ENCODE assay signal across 1 cellular context in genomic region chr6:122673345-122673961, GRCh38.
TF ChIP-seq lines count a peak whose summit lies in the region.

No MANE protein-coding gene starts in this region.

TF ChIP-seq in GM12878, 131 proteins besides CTCF, POLR2A, EP300 and RAD21 (continued from another document and continues in another):
- TF ChIP-seq FOXM1 (IDR thresholded peaks at IDR 0.05; ENCODE audit: low read depth, low read length) (no peak), ZNF384 (IDR thresholded peaks at IDR 0.05; ENCODE audit: borderline replicate concordance, low read depth, low read length) (no peak), IKZF2 (IDR thresholded peaks at IDR 0.05) (peak; percentile 80 to 86; a peak in 3 of 4 replicates), ATF2 (IDR thresholded peaks at IDR 0.05; ENCODE audit: low read length) (no peak), ZNF622 (IDR thresholded peaks at IDR 0.05) (no peak), SKIL (IDR thresholded peaks at IDR 0.05; ENCODE audit: low read depth, poor library complexity, severe bottlenecking) (no peak), CREB1 (IDR thresholded peaks at IDR 0.05; ENCODE audit: low read depth) (no peak), SMAD1 (IDR thresholded peaks at IDR 0.05; ENCODE audit: low read depth, partially characterized antibody) (no peak), ZNF687 (IDR thresholded peaks at IDR 0.05) (no peak), ATF3 (IDR thresholded peaks at IDR 0.05; ENCODE audit: borderline replicate concordance, extremely low read depth, low read depth, low read length) (no peak), ZNF217 (IDR thresholded peaks at IDR 0.05) (no peak), ZNF24 (IDR thresholded peaks at IDR 0.05) (peak; percentile 97), MEF2B (IDR thresholded peaks at IDR 0.05; ENCODE audit: partially characterized antibody, poor library complexity, severe bottlenecking) (peak; percentile 10), HSF1 (IDR thresholded peaks at IDR 0.05; ENCODE audit: low read depth, low read length) (no peak), RB1 (IDR thresholded peaks at IDR 0.05; ENCODE audit: borderline replicate concordance) (no peak), RBBP5 (conservative IDR thresholded peaks at IDR 0.05) (no peak), NRF1 (conservative IDR thresholded peaks at IDR 0.05; ENCODE audit: low read depth, low read length) (no peak), REST (IDR thresholded peaks at IDR 0.05; ENCODE audit: low read depth, low read length) (no peak), WRNIP1 (IDR thresholded peaks at IDR 0.05; ENCODE audit: borderline replicate concordance, low read depth, low read length) (no peak), SMAD5 (IDR thresholded peaks at IDR 0.05; ENCODE audit: low read depth) (no peak), SREBF1 (IDR thresholded peaks at IDR 0.05; ENCODE audit: low read length) (no peak), ZNF592 (IDR thresholded peaks at IDR 0.05) (no peak), TCF3 (IDR thresholded peaks at IDR 0.05; ENCODE audit: borderline replicate concordance, insufficient read depth, low read depth, low read length) (no peak), PKNOX1 (IDR thresholded peaks at IDR 0.05) (no peak), BCLAF1 (IDR thresholded peaks at IDR 0.05) (no peak), STAT1 (conservative IDR thresholded peaks at IDR 0.05) (no peak), BRCA1 (IDR thresholded peaks at IDR 0.05; ENCODE audit: low read depth, low read length) (no peak), RAD51 (IDR thresholded peaks at IDR 0.05) (no peak), CHD2 (IDR thresholded peaks at IDR 0.05; ENCODE audit: borderline replicate concordance, low read depth, low read length) (no peak), HCFC1 (IDR thresholded peaks at IDR 0.05; ENCODE audit: low read length) (no peak), RELB (IDR thresholded peaks at IDR 0.05; ENCODE audit: low read depth) (peak; percentile 67; the same call in 1 of the 2 replicates)
